1 cellular context compared by ENCODE assay signal in genomic region chr19:7917292-7918061, GRCh38.
TF ChIP-seq lines count a peak whose summit lies in the region.

No MANE protein-coding gene starts in this region.

TF ChIP-seq in SK-N-SH, 30 proteins besides CTCF, POLR2A, EP300 and RAD21 (continued from another document):
- TF ChIP-seq REST (IDR thresholded peaks at IDR 0.05; ENCODE audit: low read depth, low read length) (no peak), FOSL2 (IDR thresholded peaks at IDR 0.05; ENCODE audit: borderline replicate concordance, low read depth) (no peak), RCOR1 (IDR thresholded peaks at IDR 0.05; ENCODE audit: low read length) (no peak), SMC3 (IDR thresholded peaks at IDR 0.05; ENCODE audit: low read depth, low read length) (no peak), TAF1 (IDR thresholded peaks at IDR 0.05; ENCODE audit: borderline replicate concordance, low read depth, low read length) (no peak), RXRA (IDR thresholded peaks at IDR 0.05; ENCODE audit: borderline replicate concordance, low read depth) (no peak), GATA2 (CRISPR knock-in tag; IDR thresholded peaks at IDR 0.05) (no peak), FOXJ3 (CRISPR knock-in tag; IDR thresholded peaks at IDR 0.05) (no peak)
- TF ChIP-seq, protein P1, sequence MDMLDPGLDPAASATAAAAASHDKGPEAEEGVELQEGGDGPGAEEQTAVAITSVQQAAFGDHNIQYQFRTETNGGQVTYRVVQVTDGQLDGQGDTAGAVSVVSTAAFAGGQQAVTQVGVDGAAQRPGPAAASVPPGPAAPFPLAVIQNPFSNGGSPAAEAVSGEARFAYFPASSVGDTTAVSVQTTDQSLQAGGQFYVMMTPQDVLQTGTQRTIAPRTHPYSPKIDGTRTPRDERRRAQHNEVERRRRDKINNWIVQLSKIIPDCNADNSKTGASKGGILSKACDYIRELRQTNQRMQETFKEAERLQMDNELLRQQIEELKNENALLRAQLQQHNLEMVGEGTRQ (IDR thresholded peaks at IDR 0.05; ENCODE audit: borderline replicate concordance, low read depth, low read length) = no peak
- TF ChIP-seq, protein P2, sequence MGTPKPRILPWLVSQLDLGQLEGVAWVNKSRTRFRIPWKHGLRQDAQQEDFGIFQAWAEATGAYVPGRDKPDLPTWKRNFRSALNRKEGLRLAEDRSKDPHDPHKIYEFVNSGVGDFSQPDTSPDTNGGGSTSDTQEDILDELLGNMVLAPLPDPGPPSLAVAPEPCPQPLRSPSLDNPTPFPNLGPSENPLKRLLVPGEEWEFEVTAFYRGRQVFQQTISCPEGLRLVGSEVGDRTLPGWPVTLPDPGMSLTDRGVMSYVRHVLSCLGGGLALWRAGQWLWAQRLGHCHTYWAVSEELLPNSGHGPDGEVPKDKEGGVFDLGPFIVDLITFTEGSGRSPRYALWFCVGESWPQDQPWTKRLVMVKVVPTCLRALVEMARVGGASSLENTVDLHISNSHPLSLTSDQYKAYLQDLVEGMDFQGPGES (IDR thresholded peaks at IDR 0.05; ENCODE audit: low read depth, low read length) = no peak
